ENCODE assay signal across 18 cellular contexts in genomic region chrX:13694359-13694758, GRCh38. TPM values are rescaled to one million over a fixed set of nuclear protein-coding genes. Genes with fewer than 3 reads are reported as not detected.
DNase-seq lines count a peak whose midpoint lies in the region; ATAC-seq lines count a peak whose summit lies in the region.
"Had no signal": no experiment of that assay in that cellular context is flagged by ENCODE, and none has a peak within 500 bp of the region (broad histone marks: within the 10 kb centered on the region; RNA-seq: fewer than 3 reads in every experiment).

No MANE protein-coding gene starts in this region.

- no peak for ATAC-seq in GM21528 (IDR thresholded peaks at IDR 0.05; ENCODE audit: low FRiP score, unreplicated experiment)
- no peak for ATAC-seq in GM19452 (IDR thresholded peaks at IDR 0.05; ENCODE audit: unreplicated experiment)
- ATAC-seq in GM19035 (IDR thresholded peaks at IDR 0.05; ENCODE audit: unreplicated experiment) = no peak
- ATAC-seq: lower lobe of right lung, pancreas had no signal

- peaks cover 43% of the 10 kb centered on the region for H3K4me1 ChIP-seq in GM23248 (ENCODE audit: insufficient read depth)
- H3K4me1 ChIP-seq in mesenchymal stem cell (ENCODE audit: control insufficient read depth, insufficient read depth, low read depth, low read length) = peaks cover 4% of the 10 kb centered on the region

- H2BK15ac ChIP-seq in mesenchymal stem cell (ENCODE audit: low read depth, poor library complexity, severe bottlenecking) = no peak overlapping the region

- no peak overlapping the region for H2BK12ac ChIP-seq in mesenchymal stem cell (ENCODE audit: low read length in 2 of 2)

- H3K4me2 ChIP-seq in GM23248 (ENCODE audit: unreplicated experiment) (peak overlapping the region; percentile 42), mesenchymal stem cell (ENCODE audit: low read length, poor library complexity, severe bottlenecking) (no peak overlapping the region)

- H3K4me3 ChIP-seq in GM23248 (no peak overlapping the region), mesenchymal stem cell (ENCODE audit: insufficient read depth in 1 of 2, low read depth in 1 of 2, low read length in 2 of 2) (peak overlapping the region in 1 of 2 experiments; percentile 29)
- H3K4me3 ChIP-seq: lower lobe of right lung, pancreas, skin epidermis had no signal

- no peaks in the 10 kb centered on the region for H3F3A ChIP-seq in GM23248 (ENCODE audit: insufficient read depth)

- no peak overlapping the region for H4K8ac ChIP-seq in mesenchymal stem cell (ENCODE audit: low read length)

- no peak overlapping the region for H4K91ac ChIP-seq in mesenchymal stem cell (ENCODE audit: low read length)

- in situ Hi-C loops in GM23248 (cut with MboI) = no loop called here

- H3K9me2 ChIP-seq in GM23248 (ENCODE audit: insufficient read depth) = no peaks in the 10 kb centered on the region

- H3K27me3 ChIP-seq in GM23248 (replicated peaks; ENCODE audit: insufficient read depth) (no peaks in the 10 kb centered on the region), mesenchymal stem cell (ENCODE audit: control insufficient read depth in 1 of 2, insufficient read depth in 1 of 2, low read length in 2 of 2) (peaks cover 0 to 9% of the 10 kb centered on the region in 2 experiments)
- H3K27me3 ChIP-seq: pancreas had no signal

- H3K27ac ChIP-seq in GM23248 (peak overlapping the region; percentile 33; the same call in 1 of the 2 replicates), mesenchymal stem cell (ENCODE audit: low read length, poor library complexity, severe bottlenecking) (no peak overlapping the region)
- H3K27ac ChIP-seq: lower lobe of right lung had no signal

- H3K18ac ChIP-seq in mesenchymal stem cell (ENCODE audit: low read depth in 1 of 2, low read length in 2 of 2) = no peak overlapping the region

- no peak overlapping the region for H3K14ac ChIP-seq in mesenchymal stem cell (ENCODE audit: low read length in 2 of 2)

- DNase-seq in A172 (ENCODE audit: low spot score) (peak; percentile 18), GM23248 (peak; percentile 35), astrocyte of the hippocampus (ENCODE audit: low read depth, low spot score) (peak; percentile 38), mesenchymal stem cell (peak; percentile 6)
- DNase-seq in stimulated activated CD4-positive, alpha-beta T cell treated with anti-CD3 and anti-CD28 coated beads, Interleukin-4, amount 100 ng/mL, for 24 hours = no peak
- DNase-seq: activated B cell treated with CpG ODN at 0.5 μM for 24 hours; activated effector memory CD4-positive, alpha-beta T cell treated with Interleukin-2 at 50 U/mL for 16 hours; CD4-positive, CD25-positive, alpha-beta regulatory T cell; lower lobe of right lung; MM.1S; NCI-H1930; pancreas; SHP77; T-helper 2 cell had no signal

- H3K79me1 ChIP-seq in mesenchymal stem cell (replicated peaks; ENCODE audit: low read length, poor library complexity, severe bottlenecking) = no peaks in the 10 kb centered on the region

- H3K9ac ChIP-seq in GM23248 = peak overlapping the region; percentile 14; the same call in 1 of the 2 replicates
- H3K9ac ChIP-seq in mesenchymal stem cell (ENCODE audit: low read length) = peak overlapping the region; percentile 46

- H3K79me2 ChIP-seq in GM23248 (ENCODE audit: insufficient read depth) = peaks cover 100% of the 10 kb centered on the region

- H2BK120ac ChIP-seq in mesenchymal stem cell (ENCODE audit: low read depth, low read length) = no peak overlapping the region

- H3K36me3 ChIP-seq in GM23248 (ENCODE audit: low read depth) (no peaks in the 10 kb centered on the region), mesenchymal stem cell (ENCODE audit: control insufficient read depth in 1 of 2, insufficient read depth in 2 of 2, low read depth in 1 of 2, low read length in 2 of 2) (peaks cover 0 to 4% of the 10 kb centered on the region in 2 experiments)
- H3K36me3 ChIP-seq: lower lobe of right lung, pancreas had no signal

- H2AK5ac ChIP-seq in mesenchymal stem cell (ENCODE audit: low read length, severe bottlenecking) = no peak overlapping the region

- H2BK5ac ChIP-seq in mesenchymal stem cell (ENCODE audit: low read depth, low read length, poor library complexity, severe bottlenecking) = no peak overlapping the region

- H2AFZ ChIP-seq in GM23248 (no peak overlapping the region), mesenchymal stem cell (ENCODE audit: low read depth, low read length) (no peak overlapping the region)

- WGBS in GM23248 (ENCODE audit: low coverage in 1 of 2, low lambda C conversion rate in 2 of 2, missing lambda C conversion rate in 2 of 2), 2 experiments = 43 to 53% methylated on average over 2 of the region's 2 CpGs
- 80% methylated on average over 1 of the region's 2 CpGs for WGBS in mesenchymal stem cell

- H3K4ac ChIP-seq in mesenchymal stem cell (ENCODE audit: low read depth in 1 of 2, low read length in 2 of 2) = no peak overlapping the region

- H3K9me3 ChIP-seq in GM23248 (ENCODE audit: low read depth) = no peaks in the 10 kb centered on the region
- H3K9me3 ChIP-seq in mesenchymal stem cell (ENCODE audit: control insufficient read depth, low read length) = no peaks in the 10 kb centered on the region
- H3K9me3 ChIP-seq: lower lobe of right lung, pancreas had no signal

- H3K23ac ChIP-seq in mesenchymal stem cell (ENCODE audit: low read length in 2 of 2) = no peak overlapping the region

- H4K20me1 ChIP-seq in GM23248 (ENCODE audit: insufficient read depth) = peaks cover 7% of the 10 kb centered on the region; the same call in 1 of the 2 replicates

RNA-seq across cellular contexts. Expression of gene RAB9A, which starts 5.4 kb away (rescaled TPM):
- 61.3 and 68.4 TPM in 2 replicates for total RNA-seq in A172 (2014; rRNA removed; shearing (Covaris generic))
- 18.6 and 38.9 TPM in 2 replicates for total RNA-seq in GM23248 (2014; rRNA removed; shearing (Covaris generic))
- polyA plus RNA-seq in GM23248 (2016; fragmentation: Nextera tagmentation; extraction: Ambion mirVana) = 38.9 and 40.4 TPM in 2 replicates
- polyA plus RNA-seq in mesenchymal stem cell (2013, experiment 1 of 2) = 23.9 TPM
- polyA plus RNA-seq in mesenchymal stem cell (2013, experiment 2 of 2) = 25.8 TPM

RNA-seq across cellular contexts. Expression of gene TRAPPC2, which starts 40.1 kb away (rescaled TPM):
- total RNA-seq in A172 (2014; rRNA removed; shearing (Covaris generic)) = 21.4 and 22.4 TPM in 2 replicates
- total RNA-seq in GM23248 (2014; rRNA removed; shearing (Covaris generic)) = 10.4 and 12.3 TPM in 2 replicates
- 11.3 and 12.0 TPM in 2 replicates for polyA plus RNA-seq in GM23248 (2016; fragmentation: Nextera tagmentation; extraction: Ambion mirVana)
- polyA plus RNA-seq in mesenchymal stem cell (2013, experiment 1 of 2) = 6.8 TPM
- polyA plus RNA-seq in mesenchymal stem cell (2013, experiment 2 of 2) = 8.0 TPM

RNA-seq across cellular contexts. Expression of gene OFD1, which starts 40.2 kb away (rescaled TPM):
- total RNA-seq in A172 (2014; rRNA removed; shearing (Covaris generic)) = 12.2 and 23.8 TPM in 2 replicates
- total RNA-seq in GM23248 (2014; rRNA removed; shearing (Covaris generic)) = 3.2 and 6.2 TPM in 2 replicates
- 9.6 and 10.4 TPM in 2 replicates for polyA plus RNA-seq in GM23248 (2016; fragmentation: Nextera tagmentation; extraction: Ambion mirVana)
- 9.2 TPM for polyA plus RNA-seq in mesenchymal stem cell (2013, experiment 1 of 2)
- 7.8 TPM for polyA plus RNA-seq in mesenchymal stem cell (2013, experiment 2 of 2)

RNA-seq across cellular contexts. Expression of gene TCEANC, which starts 41.4 kb away (rescaled TPM):
- 3.0 and 5.6 TPM in 2 replicates for total RNA-seq in A172 (2014; rRNA removed; shearing (Covaris generic))
- total RNA-seq in GM23248 (2014; rRNA removed; shearing (Covaris generic)) = 2.2 and 4.3 TPM in 2 replicates
- 2.4 and 2.5 TPM in 2 replicates for polyA plus RNA-seq in GM23248 (2016; fragmentation: Nextera tagmentation; extraction: Ambion mirVana)
- 0.86 TPM for polyA plus RNA-seq in mesenchymal stem cell (2013, experiment 1 of 2)
- polyA plus RNA-seq in mesenchymal stem cell (2013, experiment 2 of 2) = 0.79 TPM
